In the genomic region with DNA sequence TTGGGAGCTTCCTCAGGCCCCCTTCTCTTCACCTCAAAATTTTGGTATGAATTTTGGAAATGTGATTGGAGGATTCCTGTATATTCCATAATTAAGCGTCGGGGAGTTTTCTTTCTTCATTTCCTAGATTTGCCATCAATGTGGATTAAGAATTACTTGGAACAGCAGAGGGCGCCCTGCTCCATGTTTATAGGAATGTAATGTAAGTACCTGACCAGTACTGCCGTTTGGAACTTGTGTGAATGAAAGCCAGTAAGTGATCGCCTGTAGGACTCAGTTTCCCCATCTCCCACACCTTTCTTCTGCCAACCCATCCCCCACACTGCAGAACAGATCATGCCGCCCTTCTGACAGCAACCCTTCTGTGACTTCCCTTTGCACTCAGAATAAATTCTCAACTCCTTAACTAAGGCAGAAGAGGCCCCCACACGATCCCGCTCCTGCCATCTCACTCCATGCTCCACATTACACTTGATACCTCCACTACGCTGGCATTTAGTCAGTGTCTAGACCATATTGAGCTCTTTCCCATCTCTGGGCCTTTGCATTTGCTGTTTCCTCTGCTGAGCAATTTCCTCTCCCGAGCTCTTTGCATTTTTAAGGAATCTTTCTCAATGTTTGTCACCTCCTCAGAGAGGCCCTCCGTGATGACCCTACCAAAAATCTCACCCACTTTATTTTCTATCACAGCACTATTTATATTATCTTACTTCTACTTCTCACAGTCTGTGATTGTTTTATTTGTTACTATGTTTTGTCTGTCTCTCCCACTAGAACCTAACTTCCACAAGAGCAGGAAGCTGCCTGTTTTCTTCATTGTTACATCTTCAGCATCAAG, we compare ENCODE assay signal across 1 cellular context.
TF ChIP-seq lines count a peak whose summit lies in the region.

No MANE protein-coding gene starts in this region.

TF ChIP-seq in HCT116, 20 proteins besides CTCF, POLR2A, EP300 and RAD21:
- TF ChIP-seq, protein P1, sequence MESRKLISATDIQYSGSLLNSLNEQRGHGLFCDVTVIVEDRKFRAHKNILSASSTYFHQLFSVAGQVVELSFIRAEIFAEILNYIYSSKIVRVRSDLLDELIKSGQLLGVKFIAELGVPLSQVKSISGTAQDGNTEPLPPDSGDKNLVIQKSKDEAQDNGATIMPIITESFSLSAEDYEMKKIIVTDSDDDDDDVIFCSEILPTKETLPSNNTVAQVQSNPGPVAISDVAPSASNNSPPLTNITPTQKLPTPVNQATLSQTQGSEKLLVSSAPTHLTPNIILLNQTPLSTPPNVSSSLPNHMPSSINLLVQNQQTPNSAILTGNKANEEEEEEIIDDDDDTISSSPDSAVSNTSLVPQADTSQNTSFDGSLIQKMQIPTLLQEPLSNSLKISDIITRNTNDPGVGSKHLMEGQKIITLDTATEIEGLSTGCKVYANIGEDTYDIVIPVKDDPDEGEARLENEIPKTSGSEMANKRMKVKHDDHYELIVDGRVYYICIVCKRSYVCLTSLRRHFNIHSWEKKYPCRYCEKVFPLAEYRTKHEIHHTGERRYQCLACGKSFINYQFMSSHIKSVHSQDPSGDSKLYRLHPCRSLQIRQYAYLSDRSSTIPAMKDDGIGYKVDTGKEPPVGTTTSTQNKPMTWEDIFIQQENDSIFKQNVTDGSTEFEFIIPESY (IDR thresholded peaks at IDR 0.05; ENCODE audit: extremely low read depth, insufficient replicate concordance, low read length) = no peak
- TF ChIP-seq ATF3 (IDR thresholded peaks at IDR 0.05) = no peak
- no peak for TF ChIP-seq EGR1 (IDR thresholded peaks at IDR 0.05; ENCODE audit: low read depth)
- no peak for TF ChIP-seq SRF (IDR thresholded peaks at IDR 0.05; ENCODE audit: low read depth)
- TF ChIP-seq MAX (IDR thresholded peaks at IDR 0.05) = no peak
- TF ChIP-seq ZFX (IDR thresholded peaks at IDR 0.05) = no peak
- no peak for TF ChIP-seq SP1 (IDR thresholded peaks at IDR 0.05; ENCODE audit: low read depth)
- no peak for TF ChIP-seq ELF1 (IDR thresholded peaks at IDR 0.05; ENCODE audit: borderline replicate concordance, low read depth)
- TF ChIP-seq CBX3 (IDR thresholded peaks at IDR 0.05; ENCODE audit: low read depth) = no peak; the same call in 1 of the 2 replicates
- no peak for TF ChIP-seq EZH2 (IDR thresholded peaks at IDR 0.05)
- TF ChIP-seq YY1 (IDR thresholded peaks at IDR 0.05; ENCODE audit: extremely low read depth, insufficient replicate concordance, low read depth, low read length) = no peak
- no peak for TF ChIP-seq ZNF274 (IDR thresholded peaks at IDR 0.05; ENCODE audit: low read depth, low read length)
- TF ChIP-seq JUND (IDR thresholded peaks at IDR 0.05) = no peak
- no peak for TF ChIP-seq SIN3A (IDR thresholded peaks at IDR 0.05; ENCODE audit: low read depth)
